2 cellular contexts compared by ENCODE assay signal in genomic region chr12:114866331-114866730, GRCh38.
TF ChIP-seq lines count a peak whose summit lies in the region.

No MANE protein-coding gene starts in this region.

TF ChIP-seq in SK-N-SH, 30 proteins besides CTCF, POLR2A, EP300 and RAD21 (continued from another document):
- TF ChIP-seq REST (IDR thresholded peaks at IDR 0.05; ENCODE audit: low read depth, low read length) = no peak

TF ChIP-seq in SK-N-SH treated with all-trans-retinoic acid at 6 μM for 48 hours, 23 proteins besides CTCF, POLR2A, EP300 and RAD21 (continued from another document):
- no peak for TF ChIP-seq PATZ1 (CRISPR knock-in tag; IDR thresholded peaks at IDR 0.05; ENCODE audit: borderline replicate concordance)
- no peak for TF ChIP-seq CSDC2 (CRISPR knock-in tag; IDR thresholded peaks at IDR 0.05)
- TF ChIP-seq TSHZ2 (CRISPR knock-in tag; IDR thresholded peaks at IDR 0.05) = no peak
- no peak for TF ChIP-seq OSR1 (CRISPR knock-in tag; IDR thresholded peaks at IDR 0.05)
- no peak for TF ChIP-seq ZNF565 (CRISPR knock-in tag; conservative IDR thresholded peaks at IDR 0.05; ENCODE audit: low read depth)
- no peak for TF ChIP-seq RARB (CRISPR knock-in tag; IDR thresholded peaks at IDR 0.05)
- TF ChIP-seq ISL1 (CRISPR knock-in tag; IDR thresholded peaks at IDR 0.05) = no peak
- no peak for TF ChIP-seq ZNF70 (CRISPR knock-in tag; IDR thresholded peaks at IDR 0.05)
- TF ChIP-seq ZFP30 (CRISPR knock-in tag; IDR thresholded peaks at IDR 0.05) = no peak
TF ChIP-seq in SK-N-SH treated with all-trans-retinoic acid at 6 μM for 48 hours: peak in this region for 0.
